1 cellular context compared by ENCODE assay signal in the genomic region with DNA sequence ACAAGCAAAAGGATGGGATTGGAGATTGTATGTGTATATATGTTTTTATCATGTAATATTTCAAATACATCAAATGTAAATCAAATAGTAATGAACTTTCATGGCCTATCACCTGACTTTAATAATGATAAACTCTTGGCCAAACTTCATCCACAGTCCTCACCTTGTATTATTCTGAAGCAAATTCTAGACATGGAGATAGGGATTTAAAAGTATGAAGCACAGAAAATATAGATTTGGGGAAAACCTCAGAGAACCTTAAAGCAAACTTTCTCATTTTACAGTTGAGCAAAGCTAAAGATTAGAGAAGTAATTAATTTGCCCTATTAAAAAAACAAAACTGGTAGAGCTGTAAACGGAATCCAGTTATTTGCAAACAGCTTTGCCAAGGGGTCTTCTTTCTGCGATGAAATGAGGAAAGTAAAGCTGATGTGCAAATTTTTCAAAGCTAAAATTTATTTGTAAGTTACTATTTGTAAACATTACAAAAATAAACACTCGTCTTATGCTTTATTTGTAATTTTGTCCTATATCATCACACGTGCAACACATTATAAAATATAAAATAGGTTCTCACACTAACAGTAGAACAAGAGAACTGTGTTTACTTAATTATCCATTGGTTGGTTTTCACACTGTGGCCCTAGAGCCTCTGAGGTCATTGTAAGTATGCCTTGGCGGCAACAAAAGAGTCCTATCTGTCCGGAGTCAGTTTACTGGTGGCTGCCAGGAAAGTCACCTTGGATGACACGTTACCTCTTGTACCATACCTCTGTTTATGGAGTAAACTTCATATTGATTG.
TF ChIP-seq lines count a peak whose summit lies in the region.

No MANE protein-coding gene starts in this region.

TF ChIP-seq in K562, 482 proteins besides CTCF, POLR2A, EP300 and RAD21 (continued from another document and continues in another):
- TF ChIP-seq JUN (IDR thresholded peaks at IDR 0.05; ENCODE audit: borderline replicate concordance, low read depth, low read length) = 0 out of 2 replicates have a peak, but pooled peaks have one; percentile 13
- TF ChIP-seq JUN (CRISPR knock-in tag; IDR thresholded peaks at IDR 0.05; ENCODE audit: borderline replicate concordance) = no peak
- TF ChIP-seq DPF2 (IDR thresholded peaks at IDR 0.05) = no peak; the same call in 1 of the 2 replicates
- TF ChIP-seq MCM2 (IDR thresholded peaks at IDR 0.05; ENCODE audit: low read depth) = no peak
- TF ChIP-seq PHB2 (IDR thresholded peaks at IDR 0.05; ENCODE audit: low read depth) = no peak
- TF ChIP-seq, protein P1, sequence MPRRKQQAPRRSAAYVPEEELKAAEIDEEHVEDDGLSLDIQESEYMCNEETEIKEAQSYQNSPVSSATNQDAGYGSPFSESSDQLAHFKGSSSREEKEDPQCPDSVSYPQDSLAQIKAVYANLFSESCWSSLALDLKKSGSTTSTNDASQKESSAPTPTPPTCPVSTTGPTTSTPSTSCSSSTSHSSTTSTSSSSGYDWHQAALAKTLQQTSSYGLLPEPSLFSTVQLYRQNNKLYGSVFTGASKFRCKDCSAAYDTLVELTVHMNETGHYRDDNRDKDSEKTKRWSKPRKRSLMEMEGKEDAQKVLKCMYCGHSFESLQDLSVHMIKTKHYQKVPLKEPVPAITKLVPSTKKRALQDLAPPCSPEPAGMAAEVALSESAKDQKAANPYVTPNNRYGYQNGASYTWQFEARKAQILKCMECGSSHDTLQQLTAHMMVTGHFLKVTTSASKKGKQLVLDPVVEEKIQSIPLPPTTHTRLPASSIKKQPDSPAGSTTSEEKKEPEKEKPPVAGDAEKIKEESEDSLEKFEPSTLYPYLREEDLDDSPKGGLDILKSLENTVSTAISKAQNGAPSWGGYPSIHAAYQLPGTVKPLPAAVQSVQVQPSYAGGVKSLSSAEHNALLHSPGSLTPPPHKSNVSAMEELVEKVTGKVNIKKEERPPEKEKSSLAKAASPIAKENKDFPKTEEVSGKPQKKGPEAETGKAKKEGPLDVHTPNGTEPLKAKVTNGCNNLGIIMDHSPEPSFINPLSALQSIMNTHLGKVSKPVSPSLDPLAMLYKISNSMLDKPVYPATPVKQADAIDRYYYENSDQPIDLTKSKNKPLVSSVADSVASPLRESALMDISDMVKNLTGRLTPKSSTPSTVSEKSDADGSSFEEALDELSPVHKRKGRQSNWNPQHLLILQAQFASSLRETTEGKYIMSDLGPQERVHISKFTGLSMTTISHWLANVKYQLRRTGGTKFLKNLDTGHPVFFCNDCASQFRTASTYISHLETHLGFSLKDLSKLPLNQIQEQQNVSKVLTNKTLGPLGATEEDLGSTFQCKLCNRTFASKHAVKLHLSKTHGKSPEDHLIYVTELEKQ (CRISPR knock-in tag; IDR thresholded peaks at IDR 0.05) = peak; percentile 30; the same call in 1 of the 2 replicates
- no peak for TF ChIP-seq ZSCAN29 (IDR thresholded peaks at IDR 0.05)
- TF ChIP-seq TAF7 (tag; IDR thresholded peaks at IDR 0.05) = no peak
- 0 out of 2 replicates have a peak, but pooled peaks have one; percentile 22 for TF ChIP-seq MEF2A (IDR thresholded peaks at IDR 0.05; ENCODE audit: control insufficient read depth, low read depth, low read length)
- TF ChIP-seq ZNF584 (CRISPR knock-in tag; IDR thresholded peaks at IDR 0.05; ENCODE audit: low read depth) = peak; percentile 10; the same call in 1 of the 2 replicates
- no peak for TF ChIP-seq FOSL1 (tag; conservative IDR thresholded peaks at IDR 0.05)
- no peak for TF ChIP-seq ZNF146 (CRISPR knock-in tag; IDR thresholded peaks at IDR 0.05; ENCODE audit: unreplicated experiment)
- peak in 1 of 3 experiments; percentile 53 for TF ChIP-seq YY1 (IDR thresholded peaks at IDR 0.05; ENCODE audit: borderline replicate concordance in 1 of 3, control insufficient read depth in 1 of 3, extremely low read depth in 1 of 3, insufficient read depth in 3 of 3, insufficient read length in 1 of 3, insufficient replicate concordance in 2 of 3, low read depth in 1 of 3, low read length in 2 of 3)
- TF ChIP-seq SMARCE1 (IDR thresholded peaks at IDR 0.05) = 0 out of 2 replicates have a peak, but pooled peaks have one; percentile 11
- TF ChIP-seq, protein P2, sequence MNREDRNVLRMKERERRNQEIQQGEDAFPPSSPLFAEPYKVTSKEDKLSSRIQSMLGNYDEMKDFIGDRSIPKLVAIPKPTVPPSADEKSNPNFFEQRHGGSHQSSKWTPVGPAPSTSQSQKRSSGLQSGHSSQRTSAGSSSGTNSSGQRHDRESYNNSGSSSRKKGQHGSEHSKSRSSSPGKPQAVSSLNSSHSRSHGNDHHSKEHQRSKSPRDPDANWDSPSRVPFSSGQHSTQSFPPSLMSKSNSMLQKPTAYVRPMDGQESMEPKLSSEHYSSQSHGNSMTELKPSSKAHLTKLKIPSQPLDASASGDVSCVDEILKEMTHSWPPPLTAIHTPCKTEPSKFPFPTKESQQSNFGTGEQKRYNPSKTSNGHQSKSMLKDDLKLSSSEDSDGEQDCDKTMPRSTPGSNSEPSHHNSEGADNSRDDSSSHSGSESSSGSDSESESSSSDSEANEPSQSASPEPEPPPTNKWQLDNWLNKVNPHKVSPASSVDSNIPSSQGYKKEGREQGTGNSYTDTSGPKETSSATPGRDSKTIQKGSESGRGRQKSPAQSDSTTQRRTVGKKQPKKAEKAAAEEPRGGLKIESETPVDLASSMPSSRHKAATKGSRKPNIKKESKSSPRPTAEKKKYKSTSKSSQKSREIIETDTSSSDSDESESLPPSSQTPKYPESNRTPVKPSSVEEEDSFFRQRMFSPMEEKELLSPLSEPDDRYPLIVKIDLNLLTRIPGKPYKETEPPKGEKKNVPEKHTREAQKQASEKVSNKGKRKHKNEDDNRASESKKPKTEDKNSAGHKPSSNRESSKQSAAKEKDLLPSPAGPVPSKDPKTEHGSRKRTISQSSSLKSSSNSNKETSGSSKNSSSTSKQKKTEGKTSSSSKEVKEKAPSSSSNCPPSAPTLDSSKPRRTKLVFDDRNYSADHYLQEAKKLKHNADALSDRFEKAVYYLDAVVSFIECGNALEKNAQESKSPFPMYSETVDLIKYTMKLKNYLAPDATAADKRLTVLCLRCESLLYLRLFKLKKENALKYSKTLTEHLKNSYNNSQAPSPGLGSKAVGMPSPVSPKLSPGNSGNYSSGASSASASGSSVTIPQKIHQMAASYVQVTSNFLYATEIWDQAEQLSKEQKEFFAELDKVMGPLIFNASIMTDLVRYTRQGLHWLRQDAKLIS (CRISPR knock-in tag; IDR thresholded peaks at IDR 0.05) = no peak
- TF ChIP-seq ZBTB7A (IDR thresholded peaks at IDR 0.05; ENCODE audit: borderline replicate concordance, control insufficient read depth, low read depth, low read length) = no peak
- no peak for TF ChIP-seq TCF7L2 (IDR thresholded peaks at IDR 0.05; ENCODE audit: low read depth, low read length)
- no peak for TF ChIP-seq ZNF224 (CRISPR knock-in tag; IDR thresholded peaks at IDR 0.05)
- no peak for TF ChIP-seq LARP7 (IDR thresholded peaks at IDR 0.05)
- TF ChIP-seq HEY1 (CRISPR knock-in tag; IDR thresholded peaks at IDR 0.05; ENCODE audit: borderline replicate concordance) = no peak
- TF ChIP-seq, protein P3, sequence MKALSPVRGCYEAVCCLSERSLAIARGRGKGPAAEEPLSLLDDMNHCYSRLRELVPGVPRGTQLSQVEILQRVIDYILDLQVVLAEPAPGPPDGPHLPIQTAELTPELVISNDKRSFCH (CRISPR knock-in tag; IDR thresholded peaks at IDR 0.05) = no peak
- TF ChIP-seq, protein P3 (tag; IDR thresholded peaks at IDR 0.05) = peak; percentile 26; the same call in 1 of the 2 replicates
- TF ChIP-seq CBFA2T2 (conservative IDR thresholded peaks at IDR 0.05) = no peak
- 0 out of 2 replicates have a peak, but pooled peaks have one; percentile 21 for TF ChIP-seq SMARCC2 (IDR thresholded peaks at IDR 0.05; ENCODE audit: low read depth)
- TF ChIP-seq ZNF766 (CRISPR knock-in tag; conservative IDR thresholded peaks at IDR 0.05) = peak; percentile 9; the same call in 1 of the 2 replicates
- no peak for TF ChIP-seq ZNF77 (CRISPR knock-in tag; IDR thresholded peaks at IDR 0.05)
- TF ChIP-seq ESRRA (IDR thresholded peaks at IDR 0.05; ENCODE audit: borderline replicate concordance, low read depth) = peak; percentile 86
- TF ChIP-seq KDM5B (IDR thresholded peaks at IDR 0.05; ENCODE audit: insufficient replicate concordance, low read depth, low read length) = peak; percentile 62
- TF ChIP-seq, protein P4, sequence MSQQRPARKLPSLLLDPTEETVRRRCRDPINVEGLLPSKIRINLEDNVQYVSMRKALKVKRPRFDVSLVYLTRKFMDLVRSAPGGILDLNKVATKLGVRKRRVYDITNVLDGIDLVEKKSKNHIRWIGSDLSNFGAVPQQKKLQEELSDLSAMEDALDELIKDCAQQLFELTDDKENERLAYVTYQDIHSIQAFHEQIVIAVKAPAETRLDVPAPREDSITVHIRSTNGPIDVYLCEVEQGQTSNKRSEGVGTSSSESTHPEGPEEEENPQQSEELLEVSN (IDR thresholded peaks at IDR 0.05; ENCODE audit: borderline replicate concordance in 1 of 2, extremely low read depth in 1 of 2, insufficient read depth in 1 of 2, insufficient read length in 1 of 2, low read depth in 1 of 2, low read length in 1 of 2, poor library complexity in 1 of 2, severe bottlenecking in 1 of 2) = peak in 1 of 2 experiments; percentile 21
- no peak for TF ChIP-seq NR2F6 (CRISPR knock-in tag; IDR thresholded peaks at IDR 0.05)
- TF ChIP-seq CREM (IDR thresholded peaks at IDR 0.05; ENCODE audit: low read depth) = peak; percentile 43; the same call in 1 of the 2 replicates
- TF ChIP-seq ZC3H8 (IDR thresholded peaks at IDR 0.05) = peak; percentile 52; the same call in 1 of the 2 replicates
- TF ChIP-seq, protein P5, sequence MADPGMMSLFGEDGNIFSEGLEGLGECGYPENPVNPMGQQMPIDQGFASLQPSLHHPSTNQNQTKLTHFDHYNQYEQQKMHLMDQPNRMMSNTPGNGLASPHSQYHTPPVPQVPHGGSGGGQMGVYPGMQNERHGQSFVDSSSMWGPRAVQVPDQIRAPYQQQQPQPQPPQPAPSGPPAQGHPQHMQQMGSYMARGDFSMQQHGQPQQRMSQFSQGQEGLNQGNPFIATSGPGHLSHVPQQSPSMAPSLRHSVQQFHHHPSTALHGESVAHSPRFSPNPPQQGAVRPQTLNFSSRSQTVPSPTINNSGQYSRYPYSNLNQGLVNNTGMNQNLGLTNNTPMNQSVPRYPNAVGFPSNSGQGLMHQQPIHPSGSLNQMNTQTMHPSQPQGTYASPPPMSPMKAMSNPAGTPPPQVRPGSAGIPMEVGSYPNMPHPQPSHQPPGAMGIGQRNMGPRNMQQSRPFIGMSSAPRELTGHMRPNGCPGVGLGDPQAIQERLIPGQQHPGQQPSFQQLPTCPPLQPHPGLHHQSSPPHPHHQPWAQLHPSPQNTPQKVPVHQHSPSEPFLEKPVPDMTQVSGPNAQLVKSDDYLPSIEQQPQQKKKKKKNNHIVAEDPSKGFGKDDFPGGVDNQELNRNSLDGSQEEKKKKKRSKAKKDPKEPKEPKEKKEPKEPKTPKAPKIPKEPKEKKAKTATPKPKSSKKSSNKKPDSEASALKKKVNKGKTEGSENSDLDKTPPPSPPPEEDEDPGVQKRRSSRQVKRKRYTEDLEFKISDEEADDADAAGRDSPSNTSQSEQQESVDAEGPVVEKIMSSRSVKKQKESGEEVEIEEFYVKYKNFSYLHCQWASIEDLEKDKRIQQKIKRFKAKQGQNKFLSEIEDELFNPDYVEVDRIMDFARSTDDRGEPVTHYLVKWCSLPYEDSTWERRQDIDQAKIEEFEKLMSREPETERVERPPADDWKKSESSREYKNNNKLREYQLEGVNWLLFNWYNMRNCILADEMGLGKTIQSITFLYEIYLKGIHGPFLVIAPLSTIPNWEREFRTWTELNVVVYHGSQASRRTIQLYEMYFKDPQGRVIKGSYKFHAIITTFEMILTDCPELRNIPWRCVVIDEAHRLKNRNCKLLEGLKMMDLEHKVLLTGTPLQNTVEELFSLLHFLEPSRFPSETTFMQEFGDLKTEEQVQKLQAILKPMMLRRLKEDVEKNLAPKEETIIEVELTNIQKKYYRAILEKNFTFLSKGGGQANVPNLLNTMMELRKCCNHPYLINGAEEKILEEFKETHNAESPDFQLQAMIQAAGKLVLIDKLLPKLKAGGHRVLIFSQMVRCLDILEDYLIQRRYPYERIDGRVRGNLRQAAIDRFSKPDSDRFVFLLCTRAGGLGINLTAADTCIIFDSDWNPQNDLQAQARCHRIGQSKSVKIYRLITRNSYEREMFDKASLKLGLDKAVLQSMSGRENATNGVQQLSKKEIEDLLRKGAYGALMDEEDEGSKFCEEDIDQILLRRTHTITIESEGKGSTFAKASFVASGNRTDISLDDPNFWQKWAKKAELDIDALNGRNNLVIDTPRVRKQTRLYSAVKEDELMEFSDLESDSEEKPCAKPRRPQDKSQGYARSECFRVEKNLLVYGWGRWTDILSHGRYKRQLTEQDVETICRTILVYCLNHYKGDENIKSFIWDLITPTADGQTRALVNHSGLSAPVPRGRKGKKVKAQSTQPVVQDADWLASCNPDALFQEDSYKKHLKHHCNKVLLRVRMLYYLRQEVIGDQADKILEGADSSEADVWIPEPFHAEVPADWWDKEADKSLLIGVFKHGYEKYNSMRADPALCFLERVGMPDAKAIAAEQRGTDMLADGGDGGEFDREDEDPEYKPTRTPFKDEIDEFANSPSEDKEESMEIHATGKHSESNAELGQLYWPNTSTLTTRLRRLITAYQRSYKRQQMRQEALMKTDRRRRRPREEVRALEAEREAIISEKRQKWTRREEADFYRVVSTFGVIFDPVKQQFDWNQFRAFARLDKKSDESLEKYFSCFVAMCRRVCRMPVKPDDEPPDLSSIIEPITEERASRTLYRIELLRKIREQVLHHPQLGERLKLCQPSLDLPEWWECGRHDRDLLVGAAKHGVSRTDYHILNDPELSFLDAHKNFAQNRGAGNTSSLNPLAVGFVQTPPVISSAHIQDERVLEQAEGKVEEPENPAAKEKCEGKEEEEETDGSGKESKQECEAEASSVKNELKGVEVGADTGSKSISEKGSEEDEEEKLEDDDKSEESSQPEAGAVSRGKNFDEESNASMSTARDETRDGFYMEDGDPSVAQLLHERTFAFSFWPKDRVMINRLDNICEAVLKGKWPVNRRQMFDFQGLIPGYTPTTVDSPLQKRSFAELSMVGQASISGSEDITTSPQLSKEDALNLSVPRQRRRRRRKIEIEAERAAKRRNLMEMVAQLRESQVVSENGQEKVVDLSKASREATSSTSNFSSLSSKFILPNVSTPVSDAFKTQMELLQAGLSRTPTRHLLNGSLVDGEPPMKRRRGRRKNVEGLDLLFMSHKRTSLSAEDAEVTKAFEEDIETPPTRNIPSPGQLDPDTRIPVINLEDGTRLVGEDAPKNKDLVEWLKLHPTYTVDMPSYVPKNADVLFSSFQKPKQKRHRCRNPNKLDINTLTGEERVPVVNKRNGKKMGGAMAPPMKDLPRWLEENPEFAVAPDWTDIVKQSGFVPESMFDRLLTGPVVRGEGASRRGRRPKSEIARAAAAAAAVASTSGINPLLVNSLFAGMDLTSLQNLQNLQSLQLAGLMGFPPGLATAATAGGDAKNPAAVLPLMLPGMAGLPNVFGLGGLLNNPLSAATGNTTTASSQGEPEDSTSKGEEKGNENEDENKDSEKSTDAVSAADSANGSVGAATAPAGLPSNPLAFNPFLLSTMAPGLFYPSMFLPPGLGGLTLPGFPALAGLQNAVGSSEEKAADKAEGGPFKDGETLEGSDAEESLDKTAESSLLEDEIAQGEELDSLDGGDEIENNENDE (IDR thresholded peaks at IDR 0.05; ENCODE audit: low read depth, low read length) = no peak
